ENCODE assay signal across 8 cellular contexts in genomic region chr4:15034071-15034764, GRCh38. TPM values are rescaled to one million over a fixed set of nuclear protein-coding genes. Genes with fewer than 3 reads are reported as not detected.
DNase-seq lines count a peak whose midpoint lies in the region; ATAC-seq and TF ChIP-seq lines count a peak whose summit lies in the region.
"Had no signal": no experiment of that assay in that cellular context is flagged by ENCODE, and none has a peak within 500 bp of the region (broad histone marks: within the 10 kb centered on the region; RNA-seq: fewer than 3 reads in every experiment).

No MANE protein-coding gene starts in this region.

- H2AFZ ChIP-seq in GM23248, result no peak overlapping the region
- no peak overlapping the region for H2AFZ ChIP-seq in smooth muscle cell (ENCODE audit: low read depth)

- H3K79me2 ChIP-seq in GM23248 (ENCODE audit: insufficient read depth) (peaks cover 71% of the 10 kb centered on the region), smooth muscle cell (ENCODE audit: low read depth) (peaks cover 20% of the 10 kb centered on the region)

- H3K4me2 ChIP-seq in GM23248 (ENCODE audit: unreplicated experiment) (peak overlapping the region; percentile 9), smooth muscle cell (peak overlapping the region; percentile 69)

- DNase-seq in GM23248 (peak; percentile 70), SK-N-MC (ENCODE audit: low read depth, low spot score) (no peak), fibroblast of mammary gland (ENCODE audit: low read depth) (peak; percentile 45), smooth muscle cell (lab: John Stamatoyannopoulos, UW; ENCODE audit: unreplicated experiment) (no peak), NCI-H128 (lab: John Stamatoyannopoulos, UW; ENCODE audit: unreplicated experiment) (no peak), NCI-H345 (lab: John Stamatoyannopoulos, UW) (no peak)
- DNase-seq: NCI-H2081 had no signal

- in situ Hi-C loops in GM23248 (cut with MboI), result no loop called here

- H3K4me1 ChIP-seq in GM23248 (ENCODE audit: insufficient read depth) (peaks cover 60% of the 10 kb centered on the region), smooth muscle cell (ENCODE audit: low read depth) (peaks cover 16% of the 10 kb centered on the region)

- H4K20me1 ChIP-seq in GM23248 (ENCODE audit: insufficient read depth), result no peaks in the 10 kb centered on the region
- peaks cover 29% of the 10 kb centered on the region for H4K20me1 ChIP-seq in smooth muscle cell (ENCODE audit: low read depth)

- H3K9me3 ChIP-seq in GM23248 (ENCODE audit: low read depth), result no peaks in the 10 kb centered on the region
- no peaks in the 10 kb centered on the region for H3K9me3 ChIP-seq in SK-N-MC (ENCODE audit: low read depth, low read length)
- H3K9me3 ChIP-seq in smooth muscle cell (replicated peaks; ENCODE audit: low read depth), result no peaks in the 10 kb centered on the region

- ATAC-seq in GM21786 (IDR thresholded peaks at IDR 0.05; ENCODE audit: unreplicated experiment), result no peak

- no peak overlapping the region for H3K9ac ChIP-seq in GM23248
- no peak overlapping the region for H3K9ac ChIP-seq in SK-N-MC (ENCODE audit: insufficient read length)
- H3K9ac ChIP-seq in smooth muscle cell (ENCODE audit: low read depth), result peak overlapping the region; percentile 66

- H3K9me2 ChIP-seq in GM23248 (ENCODE audit: insufficient read depth), result no peaks in the 10 kb centered on the region

- no peak overlapping the region for H3K4me3 ChIP-seq in GM23248
- no peak overlapping the region for H3K4me3 ChIP-seq in SK-N-MC
- H3K4me3 ChIP-seq in fibroblast of mammary gland (ENCODE audit: control insufficient read depth, low read depth, low read length), result no peak overlapping the region
- no peak overlapping the region for H3K4me3 ChIP-seq in smooth muscle cell

- WGBS in GM23248 (ENCODE audit: low coverage in 1 of 2, low lambda C conversion rate in 2 of 2, missing lambda C conversion rate in 2 of 2), 2 experiments, result 79% methylated on average over 6 of the region's 6 CpGs
- 63% methylated on average over 6 of the region's 6 CpGs for WGBS in smooth muscle cell (ENCODE audit: low lambda C conversion rate)

- H3K27ac ChIP-seq in GM23248, result peak overlapping the region; percentile 29
- H3K27ac ChIP-seq in SK-N-MC, result peak overlapping the region; percentile 62; the same call in 1 of the 2 replicates
- H3K27ac ChIP-seq in smooth muscle cell (ENCODE audit: low read depth), result peak overlapping the region; percentile 94

- no peak for TF ChIP-seq CTCF in fibroblast of mammary gland (conservative IDR thresholded peaks at IDR 0.05; ENCODE audit: control insufficient read depth, insufficient read depth, low read depth, low read length)
- TF ChIP-seq CTCF in smooth muscle cell (IDR thresholded peaks at IDR 0.05; ENCODE audit: borderline replicate concordance, insufficient read depth, poor library complexity, severe bottlenecking), result no peak

- H3K27me3 ChIP-seq in GM23248 (replicated peaks; ENCODE audit: insufficient read depth), result no peaks in the 10 kb centered on the region
- no peaks in the 10 kb centered on the region for H3K27me3 ChIP-seq in smooth muscle cell (ENCODE audit: low read depth)

- H3F3A ChIP-seq in GM23248 (ENCODE audit: insufficient read depth) (peaks cover 54% of the 10 kb centered on the region), smooth muscle cell (ENCODE audit: low read depth) (peaks cover 9% of the 10 kb centered on the region)

- peaks cover 17% of the 10 kb centered on the region for H3K36me3 ChIP-seq in GM23248 (ENCODE audit: low read depth)
- peaks cover 82% of the 10 kb centered on the region for H3K36me3 ChIP-seq in SK-N-MC (ENCODE audit: insufficient read depth, low read length)
- no peaks in the 10 kb centered on the region for H3K36me3 ChIP-seq in smooth muscle cell (ENCODE audit: low read depth)

RNA-seq across cellular contexts. Expression of gene CPEB2, which starts 31.9 kb away (rescaled TPM):
- 6.6 and 8.1 TPM in 2 replicates for total RNA-seq in GM23248 (2014; rRNA removed; shearing (Covaris generic))
- 2.7 and 3.5 TPM in 2 replicates for polyA plus RNA-seq in GM23248 (2016; fragmentation: Nextera tagmentation; extraction: Ambion mirVana)
- total RNA-seq in smooth muscle cell, result 30.9 and 35.4 TPM in 2 replicates
- polyA plus RNA-seq in smooth muscle cell, result 5.8 and 7.6 TPM in 2 replicates

Comparison
In these comparisons a context has a peak if more than half of its experiments do, and no peak if none do; other contexts are left out.
1. DNase-seq: peak in GM23248 (single experiment) and fibroblast of mammary gland (single experiment); none in SK-N-MC (single experiment), smooth muscle cell (single experiment), NCI-H128 (single experiment) and NCI-H345 (single experiment).
2. H3K27ac ChIP-seq: peak in every context shown above with its lines; median percentile 94 in smooth muscle cell; 62 in SK-N-MC; 29 in GM23248.